27 cellular contexts compared by ENCODE assay signal in the genomic region with DNA sequence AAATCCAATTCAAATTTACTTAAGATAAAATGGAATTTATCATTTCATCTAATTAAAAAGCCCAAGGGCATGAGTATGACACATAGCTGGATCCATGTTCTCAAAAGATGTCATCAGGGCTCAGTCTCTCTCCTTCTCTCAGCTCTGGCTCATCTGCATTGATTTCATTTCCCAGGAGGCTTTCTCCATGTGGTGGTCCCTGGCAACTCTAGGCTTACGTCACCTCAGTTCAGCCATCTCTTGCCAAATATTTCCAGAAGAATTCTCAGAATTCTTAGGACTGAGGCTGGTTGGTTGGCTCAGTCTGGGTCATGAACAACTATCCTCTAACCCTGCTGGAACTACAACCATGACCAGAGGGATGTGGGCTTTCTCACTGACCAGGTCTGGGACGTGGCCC.
DNase-seq lines count a peak whose midpoint lies in the region; ATAC-seq and TF ChIP-seq lines count a peak whose summit lies in the region.
"Had no signal": no experiment of that assay in that cellular context is flagged by ENCODE, and none has a peak within 500 bp of the region (broad histone marks: within the 10 kb centered on the region; RNA-seq: fewer than 3 reads in every experiment).

No MANE protein-coding gene starts in this region.

- no peak overlapping the region for H3K27ac ChIP-seq in WERI-Rb-1
- H3K27ac ChIP-seq: cardiac muscle cell, hepatocyte, left ventricle myocardium inferior, parathyroid adenoma, right lobe of liver, SK-N-MC, uterus had no signal

- no peaks in the 10 kb centered on the region for H3K27me3 ChIP-seq in WERI-Rb-1 (ENCODE audit: insufficient read depth, low read depth, severe bottlenecking)
- H3K27me3 ChIP-seq: cardiac muscle cell, hepatocyte, right lobe of liver, uterus had no signal

- no peaks in the 10 kb centered on the region for H3K9me3 ChIP-seq in WERI-Rb-1 (ENCODE audit: severe bottlenecking)
- H3K9me3 ChIP-seq: right lobe of liver, uterus had no signal

- H3K4me3 ChIP-seq in WERI-Rb-1 (ENCODE audit: low read depth, low read length) = no peak overlapping the region
- H3K4me3 ChIP-seq: cardiac muscle cell, GM23338, hepatocyte, K562, left ventricle myocardium inferior, right lobe of liver, SK-N-MC, uterus had no signal

- H3K36me3 ChIP-seq in WERI-Rb-1 = no peaks in the 10 kb centered on the region
- H3K36me3 ChIP-seq: cardiac muscle cell, left ventricle myocardium inferior, right lobe of liver, uterus had no signal

- H3K4me1 Mint-ChIP-seq in stimulated activated memory B cell treated with anti-CD40 and anti-IgM and Interleukin-4, amounts not matched to agents 10 μg/mL and 1 μg/mL and 100 μg/mL, for 72 hours = peaks cover 35% of the 10 kb centered on the region

- DNase-seq in EH (ENCODE audit: low read depth) = peak; percentile 79
- DNase-seq in T1000 (lab: John Stamatoyannopoulos, UW) = peak; percentile 2
- peak; percentile 81 for DNase-seq in fibroblast of gingiva (ENCODE audit: low read depth)
- no peak for DNase-seq in nucleus accumbens (lab: John Stamatoyannopoulos, UW)
- no peak for DNase-seq in C1 segment of cervical spinal cord (lab: John Stamatoyannopoulos, UW)
- DNase-seq in WERI-Rb-1 = no peak
- DNase-seq: activated B cell treated with CpG ODN at 0.5 μM for 24 hours; activated CD4-positive, alpha-beta memory T cell treated with anti-CD3 and anti-CD28 coated beads for 36 hours; activated effector memory CD4-positive, alpha-beta T cell treated with anti-CD3 and anti-CD28 coated beads, Interleukin-2, amount 50 U/mL, for 16 hours; COR-L47; DMS79; foreskin melanocyte; left ventricle myocardium inferior; natural killer cell; NCI-H1694 treated with DMSO at 0.1 percent for 48 hours; NCI-H69; right lobe of liver; stimulated activated CD8-positive, alpha-beta memory T cell treated with anti-CD3 and anti-CD28 coated beads, Interleukin-4, amount 100 ng/mL, for 48 hours; uterus had no signal

- no peak overlapping the region for H3K4me3 Mint-ChIP-seq in stimulated activated memory B cell treated with anti-CD40 and anti-IgM and Interleukin-4, amounts not matched to agents 10 μg/mL and 1 μg/mL and 100 μg/mL, for 72 hours
- H3K4me3 Mint-ChIP-seq: activated B cell treated with CpG ODN at 0.5 μM for 24 hours; activated CD4-positive, alpha-beta memory T cell treated with anti-CD3 and anti-CD28 coated beads for 36 hours; GM23338; natural killer cell had no signal

- ATAC-seq in stimulated activated memory B cell treated with anti-CD40 and anti-IgM and Interleukin-4, amounts not matched to agents 10 μg/mL and 1 μg/mL and 100 μg/mL, for 72 hours = no peak
- no peak for ATAC-seq in HG02610 (IDR thresholded peaks at IDR 0.05; ENCODE audit: unreplicated experiment)
- ATAC-seq: GM23338, K562, natural killer cell, right lobe of liver had no signal

- no peaks in the 10 kb centered on the region for H3K9me3 Mint-ChIP-seq in stimulated activated memory B cell treated with anti-CD40 and anti-IgM and Interleukin-4, amounts not matched to agents 10 μg/mL and 1 μg/mL and 100 μg/mL, for 72 hours
- H3K9me3 Mint-ChIP-seq: activated B cell treated with CpG ODN at 0.5 μM for 24 hours; activated CD4-positive, alpha-beta memory T cell treated with anti-CD3 and anti-CD28 coated beads for 36 hours; natural killer cell had no signal

- no peak for TF ChIP-seq CTCF in WERI-Rb-1 (IDR thresholded peaks at IDR 0.05; ENCODE audit: low read depth, low read length)

- H3K27me3 Mint-ChIP-seq in stimulated activated memory B cell treated with anti-CD40 and anti-IgM and Interleukin-4, amounts not matched to agents 10 μg/mL and 1 μg/mL and 100 μg/mL, for 72 hours = no peaks in the 10 kb centered on the region
- H3K27me3 Mint-ChIP-seq: activated B cell treated with CpG ODN at 0.5 μM for 24 hours; activated CD4-positive, alpha-beta memory T cell treated with anti-CD3 and anti-CD28 coated beads for 36 hours had no signal

- H3K27ac Mint-ChIP-seq in stimulated activated memory B cell treated with anti-CD40 and anti-IgM and Interleukin-4, amounts not matched to agents 10 μg/mL and 1 μg/mL and 100 μg/mL, for 72 hours = peak overlapping the region; percentile 60
- H3K27ac Mint-ChIP-seq: activated CD4-positive, alpha-beta memory T cell treated with anti-CD3 and anti-CD28 coated beads for 36 hours; GM23338; natural killer cell had no signal

- H3K36me3 Mint-ChIP-seq in stimulated activated memory B cell treated with anti-CD40 and anti-IgM and Interleukin-4, amounts not matched to agents 10 μg/mL and 1 μg/mL and 100 μg/mL, for 72 hours = no peaks in the 10 kb centered on the region
- H3K36me3 Mint-ChIP-seq: activated CD4-positive, alpha-beta memory T cell treated with anti-CD3 and anti-CD28 coated beads for 36 hours; natural killer cell had no signal

Comparison
In these comparisons a context has a peak if more than half of its experiments do, and no peak if none do; other contexts are left out.
1. DNase-seq: peak in EH (single experiment), T1000 (single experiment) and fibroblast of gingiva (single experiment); none in nucleus accumbens (0 of 56), C1 segment of cervical spinal cord (0 of 14) and WERI-Rb-1 (single experiment).